ENCODE assay signal across 19 cellular contexts in the genomic region with DNA sequence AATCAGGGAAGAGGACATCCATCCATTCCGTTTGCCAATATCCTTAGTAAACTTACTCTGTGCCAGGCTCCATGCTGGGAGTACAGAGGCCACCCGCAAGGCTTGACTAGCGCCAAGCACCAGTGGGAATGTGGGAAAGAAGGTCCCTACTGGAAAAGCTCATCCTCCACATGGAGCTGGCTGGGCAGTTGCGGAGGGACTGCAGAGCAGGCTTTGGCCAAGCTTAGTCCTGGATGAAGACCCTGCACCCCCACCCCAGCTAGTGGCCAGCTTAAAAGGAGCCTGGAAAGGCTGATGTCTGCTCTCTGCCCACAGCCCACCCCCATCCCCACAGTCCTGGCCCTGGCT. TPM values are rescaled to one million over a fixed set of nuclear protein-coding genes. Genes with fewer than 3 reads are reported as not detected.
A peak's percentile ranks its signal among the peaks of the same experiment; 100 is the strongest.
DNase-seq lines count a peak whose midpoint lies in the region; ATAC-seq and TF ChIP-seq lines count a peak whose summit lies in the region.
"Had no signal": no experiment of that assay in that cellular context is flagged by ENCODE, and none has a peak within 500 bp of the region (broad histone marks: within the 10 kb centered on the region; RNA-seq: fewer than 3 reads in every experiment).

No MANE protein-coding gene starts in this region.

- DNase-seq in astrocyte of the spinal cord (ENCODE audit: low read depth, low spot score) (peak; percentile 54), A172 (ENCODE audit: low spot score) (no peak), left ventricle myocardium superior (no peak), endothelial cell (ENCODE audit: low spot score) (no peak)
- DNase-seq: activated CD4-positive, alpha-beta T cell treated with anti-CD3 and anti-CD28 coated beads, Interleukin-2, amount 50 U/mL, for 48 hours; DND-41; NCI-H1694; stimulated activated CD4-positive, alpha-beta T cell treated with anti-CD3 and anti-CD28 coated beads, Interleukin-2, amount 100 ng/mL, for 24 hours; stimulated activated CD8-positive, alpha-beta memory T cell treated with anti-CD3 and anti-CD28 coated beads, Interleukin-4, amount 100 ng/mL, for 48 hours; transverse colon had no signal

- H3K27ac Mint-ChIP-seq in nephron (peak overlapping the region; percentile 77 to 95 (median 78)), endothelial cell (ENCODE audit: unreplicated experiment) (no peak overlapping the region)
- H3K27ac Mint-ChIP-seq: activated T-helper 1 cell treated with anti-CD3 and anti-CD28 coated beads, Interleukin-12 subunit alpha, Interleukin-12 subunit beta, Interleukin-2, Interleukin-4 antibody, amounts not matched to agents 30 ng/mL and 10 ng/mL and 1 ng/mL, durations not matched to agents 14 hours and 24 hours and 36 hours had no signal

- H3K27me3 ChIP-seq in BLaER1, result no peaks in the 10 kb centered on the region
- H3K27me3 ChIP-seq in HUES64 (ENCODE audit: insufficient read depth, low read length), result no peaks in the 10 kb centered on the region
- H3K27me3 ChIP-seq: SJSA1, transverse colon had no signal

- ATAC-seq in GM21447 (IDR thresholded peaks at IDR 0.05; ENCODE audit: unreplicated experiment) (no peak), left ventricle myocardium superior (no peak)

- 0 out of 2 replicates have a peak overlapping the region, but pooled peaks have one; percentile 63 for H3K27ac ChIP-seq in BLaER1
- no peak overlapping the region for H3K27ac ChIP-seq in HUES64 (ENCODE audit: low read depth, low read length)
- H3K27ac ChIP-seq: prostate gland, SJSA1, transverse colon had no signal

- intact Hi-C loops in left ventricle myocardium superior (cut with micrococcal nuclease), result no loop called here

- H3K9me3 Mint-ChIP-seq in nephron (no peaks in the 10 kb centered on the region), endothelial cell (ENCODE audit: unreplicated experiment) (no peaks in the 10 kb centered on the region)
- H3K9me3 Mint-ChIP-seq: activated T-helper 1 cell treated with anti-CD3 and anti-CD28 coated beads, Interleukin-12 subunit alpha, Interleukin-12 subunit beta, Interleukin-2, Interleukin-4 antibody, amounts not matched to agents 30 ng/mL and 10 ng/mL and 1 ng/mL, durations not matched to agents 14 hours and 24 hours and 36 hours had no signal

- 0 out of 2 replicates have a peak overlapping the region, but pooled peaks have one; percentile 50 for H3K4me2 ChIP-seq in BLaER1

- H3K9me3 ChIP-seq in BLaER1 (no peaks in the 10 kb centered on the region), HUES64 (ENCODE audit: insufficient read depth, low read depth, low read length) (no peaks in the 10 kb centered on the region)
- H3K9me3 ChIP-seq: prostate gland, SJSA1, transverse colon had no signal

- H3K9ac ChIP-seq in BLaER1, result no peak overlapping the region
- 0 out of 2 replicates have a peak overlapping the region, but pooled peaks have one; percentile 32 for H3K9ac ChIP-seq in HUES64 (ENCODE audit: low read depth, low read length)

- H3K4me3 Mint-ChIP-seq in nephron, result peak overlapping the region in 1 of 3 experiments; percentile 35
- H3K4me3 Mint-ChIP-seq in endothelial cell (ENCODE audit: unreplicated experiment), result no peak overlapping the region
- H3K4me3 Mint-ChIP-seq: activated T-helper 1 cell treated with anti-CD3 and anti-CD28 coated beads, Interleukin-12 subunit alpha, Interleukin-12 subunit beta, Interleukin-2, Interleukin-4 antibody, amounts not matched to agents 30 ng/mL and 10 ng/mL and 1 ng/mL, durations not matched to agents 14 hours and 24 hours and 36 hours had no signal

- H3K36me3 ChIP-seq in BLaER1 (no peaks in the 10 kb centered on the region), HUES64 (ENCODE audit: insufficient read depth, low read length) (no peaks in the 10 kb centered on the region)
- H3K36me3 ChIP-seq: prostate gland, SJSA1, transverse colon had no signal

- H3K4me1 ChIP-seq in BLaER1 (peaks cover 36% of the 10 kb centered on the region), HUES64 (ENCODE audit: insufficient read depth, low read length) (peaks cover 32% of the 10 kb centered on the region)
- H3K4me1 ChIP-seq: prostate gland had no signal

- H3K4me3 ChIP-seq in BLaER1 (no peak overlapping the region), HUES64 (ENCODE audit: low read length) (no peak overlapping the region), astrocyte of the spinal cord (ENCODE audit: low read depth, low read length) (no peak overlapping the region)
- H3K4me3 ChIP-seq: GM12878, prostate gland, SJSA1, transverse colon had no signal

- no peaks in the 10 kb centered on the region for H4K20me1 ChIP-seq in BLaER1

- H3K36me3 Mint-ChIP-seq in nephron (ENCODE audit: low read depth) (no peaks in the 10 kb centered on the region), endothelial cell (ENCODE audit: low read depth, unreplicated experiment) (peaks cover 5% of the 10 kb centered on the region)

- H3K27me3 Mint-ChIP-seq in nephron (ENCODE audit: low read depth) (peaks cover 8% of the 10 kb centered on the region), endothelial cell (ENCODE audit: unreplicated experiment) (peaks cover 17% of the 10 kb centered on the region)

- in situ Hi-C loops in astrocyte of the spinal cord (cut with HindIII; ENCODE audit: low sequenced_read_pairs), result no loop called here

- WGBS in HUES64, result 85% methylated on average over 4 of the region's 4 CpGs

- TF ChIP-seq CTCF in astrocyte of the spinal cord (IDR thresholded peaks at IDR 0.05; ENCODE audit: low read depth, low read length) (no peak), nephron (IDR thresholded peaks at IDR 0.05; ENCODE audit: unreplicated experiment in 3 of 3) (no peak), endothelial cell (IDR thresholded peaks at IDR 0.05; ENCODE audit: unreplicated experiment) (no peak)

- H3K4me1 Mint-ChIP-seq in nephron (peaks cover 75% of the 10 kb centered on the region), endothelial cell (ENCODE audit: unreplicated experiment) (peaks cover 37% of the 10 kb centered on the region)

RNA-seq across cellular contexts. Expression of gene EIF2B2, which starts 22.3 kb away (rescaled TPM):
- polyA plus RNA-seq in HUES64 (2013, experiment 1 of 2), result 39.6 TPM
- 39.0 TPM for polyA plus RNA-seq in HUES64 (2013, experiment 2 of 2)
- 43.5 and 63.3 TPM in 2 replicates for total RNA-seq in A172 (2014; rRNA removed; shearing (Covaris generic))
- total RNA-seq in left ventricle myocardium superior, result 34.5 TPM
- 31.8 TPM for total RNA-seq in endothelial cell (ENCODE audit: unreplicated experiment)

RNA-seq across cellular contexts. Expression of gene PGF, which starts 25.0 kb away (rescaled TPM):
- 3.2 TPM for polyA plus RNA-seq in HUES64 (2013, experiment 1 of 2)
- polyA plus RNA-seq in HUES64 (2013, experiment 2 of 2), result 5.1 TPM
- total RNA-seq in A172 (2014; rRNA removed; shearing (Covaris generic)), result 2.2 and 8.8 TPM in 2 replicates
- total RNA-seq in left ventricle myocardium superior (4.9 TPM), endothelial cell (ENCODE audit: unreplicated experiment) (6.5 TPM)
- total RNA-seq: mononuclear cell had no signal

RNA-seq across cellular contexts. Expression of gene RPS6KL1, which starts 57.3 kb away (rescaled TPM):
- polyA plus RNA-seq in HUES64 (2013, experiment 1 of 2), result 4.0 TPM
- polyA plus RNA-seq in HUES64 (2013, experiment 2 of 2), result 6.0 TPM
- not detected in 2 replicates for total RNA-seq in A172 (2014; rRNA removed; shearing (Covaris generic))
- total RNA-seq in left ventricle myocardium superior (18.6 TPM), endothelial cell (ENCODE audit: unreplicated experiment) (2.3 TPM)
- total RNA-seq: SJSA1 had no signal
